31 cellular contexts compared by ENCODE assay signal in genomic region chr13:38664920-38665319, GRCh38. TPM values are rescaled to one million over a fixed set of nuclear protein-coding genes. Genes with fewer than 3 reads are reported as not detected.
"Had no signal": no experiment of that assay in that cellular context is flagged by ENCODE, and none has a peak within 500 bp of the region (broad histone marks: within the 10 kb centered on the region; RNA-seq: fewer than 3 reads in every experiment).

No MANE protein-coding gene starts in this region.

- ATAC-seq: activated CD4-positive, alpha-beta T cell treated with anti-CD3 and anti-CD28 coated beads for 36 hours; activated CD8-positive, alpha-beta memory T cell treated with anti-CD3 and anti-CD28 coated beads, Interleukin-2, amount 10 ng/mL, durations not matched to agents 7 days and 5 days; activated CD8-positive, alpha-beta T cell treated with anti-CD3 and anti-CD28 coated beads, Interleukin-2, amount 10 ng/mL, durations not matched to agents 7 days and 5 days; activated naive CD8-positive, alpha-beta T cell treated with anti-CD3 and anti-CD28 coated beads, Interleukin-2, amount 50 U/mL, for 24 hours had no signal

- H3K9me3 ChIP-seq: ascending aorta had no signal

- H3K27ac ChIP-seq: ascending aorta, cardiac muscle cell, VCaP had no signal

- H3K4me1 ChIP-seq: ascending aorta had no signal

- DNase-seq: activated B cell treated with CpG ODN at 0.5 μM for 24 hours; activated CD4-positive, alpha-beta memory T cell treated with anti-CD3 and anti-CD28 coated beads, Interleukin-2, amount 10 ng/mL, durations not matched to agents 7 days and 5 days; activated CD4-positive, alpha-beta T cell treated with anti-CD3 and anti-CD28 coated beads for 1 hour; activated CD4-positive, alpha-beta T cell treated with anti-CD3 and anti-CD28 coated beads for 36 hours; activated CD4-positive, alpha-beta T cell treated with anti-CD3 and anti-CD28 coated beads for 48 hours; activated CD4-positive, alpha-beta T cell treated with anti-CD3 and anti-CD28 coated beads, Interleukin-2, amount 10 ng/mL, durations not matched to agents 7 days and 5 days; activated CD4-positive, alpha-beta T cell treated with anti-CD3 and anti-CD28 coated beads, Interleukin-2, amount 50 U/mL, for 48 hours; activated CD8-positive, alpha-beta memory T cell treated with anti-CD3 and anti-CD28 coated beads for 24 hours; activated CD8-positive, alpha-beta memory T cell treated with anti-CD3 and anti-CD28 coated beads, Interleukin-2, amount 10 ng/mL, durations not matched to agents 7 days and 5 days; activated CD8-positive, alpha-beta memory T cell treated with anti-CD3 and anti-CD28 coated beads, Interleukin-2, amount 50 U/mL, for 48 hours; activated CD8-positive, alpha-beta T cell treated with anti-CD3 and anti-CD28 coated beads, Interleukin-2, amount 10 ng/mL, durations not matched to agents 7 days and 5 days; activated effector memory CD4-positive, alpha-beta T cell treated with Interleukin-2 at 50 U/mL for 16 hours; activated gamma-delta T cell; activated naive CD4-positive, alpha-beta T cell treated with anti-CD3 and anti-CD28 coated beads, Interleukin-2, amount 10 ng/mL, durations not matched to agents 7 days and 5 days; activated naive CD4-positive, alpha-beta T cell treated with Interleukin-2 at 50 U/mL for 16 hours; activated naive CD8-positive, alpha-beta T cell treated with anti-CD3 and anti-CD28 coated beads, Interleukin-2, amount 10 ng/mL, durations not matched to agents 7 days and 5 days; activated naive CD8-positive, alpha-beta T cell treated with anti-CD3 and anti-CD28 coated beads, Interleukin-2, amount 50 U/mL, for 24 hours; activated T-cell treated with anti-CD3 and anti-CD28 coated beads, Interleukin-2, amount 50 U/mL, for 24 hours; activated T-cell treated with anti-CD3 and anti-CD28 coated beads, Interleukin-2, amount 50 U/mL, for 48 hours; amygdala; anterior cingulate cortex; caudate nucleus; cerebellar nuclear complex; SW 1271; T-helper 1 cell; T-helper 2 cell; T-helper 9 cell had no signal

- FAIRE-seq: TTC549 had no signal

- H3K4me3 ChIP-seq: ascending aorta, cardiac muscle cell had no signal

- H3K36me3 ChIP-seq: ascending aorta, cardiac muscle cell had no signal

- H3K27me3 ChIP-seq: ascending aorta, cardiac muscle cell had no signal

RNA-seq across cellular contexts. Expression of gene FREM2, which starts 22.0 kb away (rescaled TPM):
- total RNA-seq: activated B cell treated with CpG ODN at 0.5 μM for 24 hours; activated CD4-positive, alpha-beta memory T cell treated with anti-CD3 and anti-CD28 coated beads, Interleukin-2, amount 10 ng/mL, durations not matched to agents 7 days and 5 days; activated CD4-positive, alpha-beta T cell treated with anti-CD3 and anti-CD28 coated beads for 36 hours; activated CD4-positive, alpha-beta T cell treated with anti-CD3 and anti-CD28 coated beads, Interleukin-2, amount 10 ng/mL, durations not matched to agents 7 days and 5 days; activated CD8-positive, alpha-beta T cell treated with anti-CD3 and anti-CD28 coated beads, Interleukin-2, amount 10 ng/mL, durations not matched to agents 7 days and 5 days; activated naive CD8-positive, alpha-beta T cell treated with anti-CD3 and anti-CD28 coated beads, Interleukin-2, amount 10 ng/mL, durations not matched to agents 7 days and 5 days; ascending aorta had no signal
